In the genomic region with DNA sequence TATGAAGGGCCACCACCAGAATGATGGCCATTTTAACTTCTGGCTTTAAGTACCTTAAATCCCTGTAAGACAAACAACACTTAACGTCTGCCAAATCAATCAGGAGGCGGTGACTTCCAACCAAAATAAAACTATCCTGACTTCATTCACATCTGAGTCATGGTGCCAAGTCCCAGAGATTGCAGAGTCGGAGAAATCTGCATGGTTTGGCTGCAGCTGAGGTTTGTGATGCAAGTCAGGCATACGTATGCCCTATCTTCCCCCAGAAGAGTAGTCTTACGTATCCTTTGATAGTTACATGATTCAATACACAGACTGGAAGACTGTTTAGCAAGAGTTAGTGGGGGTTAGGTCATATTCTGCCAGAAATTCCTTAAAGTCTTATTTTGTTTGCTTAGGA, we compare ENCODE assay signal across 8 cellular contexts. TPM values are rescaled to one million over a fixed set of nuclear protein-coding genes. Genes with fewer than 3 reads are reported as not detected.
DNase-seq lines count a peak whose midpoint lies in the region; ATAC-seq and TF ChIP-seq lines count a peak whose summit lies in the region.

No MANE protein-coding gene starts in this region.

- intact Hi-C loops in ascending aorta (cut with DNase I) = loop anchor here (1.0 to 5.0 kb wide), 4 partner anchors 143 to 427 kb away; partner anchors contain the start of genes ALG8, INTS4, KCTD21 and USP35
- intact Hi-C loops in testis (cut with DNase I; ENCODE audit: low total_unique reads) = loop anchor here (10.0 kb wide), 1 partner anchor 145 kb away; no protein-coding TSS in a partner anchor

- DNase-seq in NCI-H82 (lab: John Stamatoyannopoulos, UW) (peak; percentile 27), NCI-H82 treated with DMSO at 0.1 percent for 48 hours (lab: John Stamatoyannopoulos, UW; ENCODE audit: unreplicated experiment) (no peak), ascending aorta (ENCODE audit: low spot score in 2 of 2) (peak; percentile 31 to 94), kidney epithelial cell (ENCODE audit: low read depth) (peak; percentile 85), testis (peak; percentile 29), middle frontal gyrus (ENCODE audit: extremely low spot score, low spot score) (no peak), NCI-H2081 (lab: John Stamatoyannopoulos, UW) (no peak)

- H3K27ac ChIP-seq in ascending aorta (peak overlapping the region; percentile 97 to 100), testis (no peak overlapping the region)

- WGBS in testis, 2 donors = 24 to 37% methylated on average over 5 of the region's 5 CpGs

- no peaks in the 10 kb centered on the region for H3K36me3 ChIP-seq in ascending aorta
- no peaks in the 10 kb centered on the region for H3K36me3 ChIP-seq in kidney epithelial cell (ENCODE audit: control insufficient read depth, insufficient read depth, low read length)
- no peaks in the 10 kb centered on the region for H3K36me3 ChIP-seq in testis (ENCODE audit: low read depth, missing control alignments)

- TF ChIP-seq CTCF in ascending aorta (IDR thresholded peaks at IDR 0.05) (no peak), kidney epithelial cell (IDR thresholded peaks at IDR 0.05; ENCODE audit: insufficient read depth, low read length, poor library complexity, severe bottlenecking) (no peak), testis (IDR thresholded peaks at IDR 0.05) (no peak)

- H3K9me3 ChIP-seq in ascending aorta = no peaks in the 10 kb centered on the region
- no peaks in the 10 kb centered on the region for H3K9me3 ChIP-seq in testis

- TF ChIP-seq POLR2A in testis (IDR thresholded peaks at IDR 0.05) = no peak

- H3K27me3 ChIP-seq in ascending aorta (no peaks in the 10 kb centered on the region), kidney epithelial cell (ENCODE audit: control insufficient read depth, insufficient read depth, low read length) (no peaks in the 10 kb centered on the region), testis (no peaks in the 10 kb centered on the region)

- H3K4me3 ChIP-seq in ascending aorta (peak overlapping the region; percentile 82 to 84), kidney epithelial cell (ENCODE audit: low read depth, low read length) (no peak overlapping the region), testis (no peak overlapping the region)

- H3K4me1 ChIP-seq in ascending aorta (peaks cover 0 to 19% of the 10 kb centered on the region in 2 donors), testis (peaks cover 5% of the 10 kb centered on the region)

- no peak for ATAC-seq in GM21529 (IDR thresholded peaks at IDR 0.05; ENCODE audit: unreplicated experiment)

RNA-seq across cellular contexts. Expression of gene GAB2, which starts 1.7 kb away (rescaled TPM):
- total RNA-seq in ascending aorta = 21.6 TPM
- 13.1 and 19.8 TPM in 2 replicates for total RNA-seq in kidney epithelial cell
- total RNA-seq in testis = 10 to 100 TPM in 1 of 2 donors, 1 to 10 TPM in 1; 9.2 to 10.9 TPM
- polyA plus RNA-seq in testis (ENCODE audit: insufficient read depth, low read depth, low replicate concordance) = 14.3 TPM

Comparison
In these comparisons a context has a peak if more than half of its experiments do, and no peak if none do; other contexts are left out.
1. DNase-seq: peak in NCI-H82 (single experiment), ascending aorta (2 of 2), kidney epithelial cell (single experiment) and testis (single experiment); none in NCI-H82 treated with DMSO at 0.1 percent for 48 hours (single experiment), middle frontal gyrus (single experiment) and NCI-H2081 (0 of 2).
2. H3K27ac ChIP-seq: peak in ascending aorta (2 of 2); none in testis (0 of 2).
3. H3K4me3 ChIP-seq: peak in ascending aorta (2 of 2); none in kidney epithelial cell (single experiment) and testis (0 of 2).